Comparison of ENCODE assay signal across 9 cellular contexts in genomic region chr13:45219938-45220375, GRCh38. TPM values are rescaled to one million over a fixed set of nuclear protein-coding genes. Genes with fewer than 3 reads are reported as not detected.
DNase-seq lines count a peak whose midpoint lies in the region; ATAC-seq, FAIRE-seq and TF ChIP-seq lines count a peak whose summit lies in the region.
"Had no signal": no experiment of that assay in that cellular context is flagged by ENCODE, and none has a peak within 500 bp of the region (broad histone marks: within the 10 kb centered on the region; RNA-seq: fewer than 3 reads in every experiment).

No MANE protein-coding gene starts in this region.

- H3K36me3 ChIP-seq in HEK293 (ENCODE audit: control insufficient read depth in 2 of 2, insufficient read depth in 1 of 2, low read length in 2 of 2) (no peaks in the 10 kb centered on the region; a peak in 1 of 3 replicates), skeletal muscle satellite cell (ENCODE audit: insufficient read depth, low read length) (peaks cover 7% of the 10 kb centered on the region)

- no peak overlapping the region for H3K27ac ChIP-seq in HEK293 (ENCODE audit: extremely low read depth, low read depth, low read length)

- no peaks in the 10 kb centered on the region for H3K27me3 ChIP-seq in skeletal muscle satellite cell (ENCODE audit: control insufficient read depth, insufficient read depth, low read length)

- H3K4me3 ChIP-seq in HEK293 (ENCODE audit: low read depth, low read length) (no peak overlapping the region), skeletal muscle satellite cell (ENCODE audit: low read length) (peak overlapping the region; percentile 17), lower leg skin (ENCODE audit: low read depth, poor library complexity, severe bottlenecking) (no peak overlapping the region)

- peak overlapping the region; percentile 70 for H3K4me2 ChIP-seq in skeletal muscle satellite cell (ENCODE audit: low read length)

- ATAC-seq in esophagus mucosa, result peak; percentile 97
- no peak for ATAC-seq in GM21737 (IDR thresholded peaks at IDR 0.05; ENCODE audit: unreplicated experiment)

- CTCF ChIA-PET in HEK293 (lab: Yijun Ruan, JAX), result no interaction called here

- no peak for TF ChIP-seq POLR2A in lower leg skin (IDR thresholded peaks at IDR 0.05)

- POLR2A ChIA-PET in HEK293 (lab: Yijun Ruan, JAX), result no interaction called here

- no peak overlapping the region for H3K4me3 Mint-ChIP-seq in activated T-cell treated with anti-CD3 and anti-CD28 coated beads, Interleukin-2, amount 50 U/mL, for 24 hours

- peaks cover 39% of the 10 kb centered on the region for H3K36me3 Mint-ChIP-seq in activated T-cell treated with anti-CD3 and anti-CD28 coated beads, Interleukin-2, amount 50 U/mL, for 24 hours (ENCODE audit: low read depth)

- TF ChIP-seq CTCF in HEK293 (tag by site-specific recombination; IDR thresholded peaks at IDR 0.05), result no peak
- no peak for TF ChIP-seq CTCF in lower leg skin (IDR thresholded peaks at IDR 0.05)

- H3K9ac ChIP-seq in skeletal muscle satellite cell (ENCODE audit: low read depth, low read length), result peak overlapping the region; percentile 61

- no peaks in the 10 kb centered on the region for H3K27me3 Mint-ChIP-seq in activated T-cell treated with anti-CD3 and anti-CD28 coated beads, Interleukin-2, amount 50 U/mL, for 24 hours

- no peaks in the 10 kb centered on the region for H3K9me3 ChIP-seq in HEK293 (ENCODE audit: control insufficient read depth, insufficient read depth, low read depth, low read length)
- H3K9me3 ChIP-seq in skeletal muscle satellite cell (replicated peaks; ENCODE audit: low read length), result no peaks in the 10 kb centered on the region

- H3K27ac Mint-ChIP-seq in activated T-cell treated with anti-CD3 and anti-CD28 coated beads, Interleukin-2, amount 50 U/mL, for 24 hours, result no peak overlapping the region

- WGBS in lower leg skin, 2 donors, result 15 to 21% methylated on average over 4 of the region's 4 CpGs

- intact Hi-C loops in lower leg skin (cut with DNase I; ENCODE audit: low total_unique reads), result no loop called here

- H3K4me1 Mint-ChIP-seq in activated T-cell treated with anti-CD3 and anti-CD28 coated beads, Interleukin-2, amount 50 U/mL, for 24 hours (ENCODE audit: low read depth), result peaks cover 31% of the 10 kb centered on the region

- H3K4me1 ChIP-seq in HEK293 (ENCODE audit: control insufficient read depth, insufficient read depth, low read length) (peaks cover 8% of the 10 kb centered on the region), skeletal muscle satellite cell (ENCODE audit: control insufficient read depth, insufficient read depth, low read length) (peaks cover 65% of the 10 kb centered on the region)

- peak; percentile 75 for DNase-seq in RCC 7860 (ENCODE audit: low spot score)
- no peak for DNase-seq in DMS79 (lab: John Stamatoyannopoulos, UW)
- DNase-seq in activated T-cell treated with anti-CD3 and anti-CD28 coated beads, Interleukin-2, amount 50 U/mL, for 24 hours, result no peak
- DNase-seq in lower leg skin (ENCODE audit: low spot score in 2 of 2), result no peak
- DNase-seq: NCI-H2029 had no signal

- no peaks in the 10 kb centered on the region for H3K9me3 Mint-ChIP-seq in activated T-cell treated with anti-CD3 and anti-CD28 coated beads, Interleukin-2, amount 50 U/mL, for 24 hours

- peak; percentile 86 for FAIRE-seq in RCC 7860 (lab: Jason Lieb, UNC)

TF ChIP-seq in HEK293, 187 proteins besides CTCF, POLR2A, EP300 and RAD21 (continues in another document):
- TF ChIP-seq ZNF571 (tag by site-specific recombination; IDR thresholded peaks at IDR 0.05) (no peak), ZNF548 (tag by site-specific recombination; IDR thresholded peaks at IDR 0.05) (no peak), ZNF549 (tag by site-specific recombination; IDR thresholded peaks at IDR 0.05) (no peak), ELK4 (IDR thresholded peaks at IDR 0.05; ENCODE audit: borderline replicate concordance, low read depth, low read length) (no peak), ZNF629 (tag by site-specific recombination; IDR thresholded peaks at IDR 0.05) (peak; percentile 70), ZNF175 (tag by site-specific recombination; IDR thresholded peaks at IDR 0.05) (no peak), ZNF146 (tag by site-specific recombination; IDR thresholded peaks at IDR 0.05) (no peak), ZNF776 (tag by site-specific recombination; IDR thresholded peaks at IDR 0.05; ENCODE audit: borderline replicate concordance) (no peak), ZNF791 (tag by site-specific recombination; IDR thresholded peaks at IDR 0.05) (no peak), ZNF76 (tag by site-specific recombination; IDR thresholded peaks at IDR 0.05; ENCODE audit: borderline replicate concordance, low read depth) (no peak), ZNF132 (tag by site-specific recombination; IDR thresholded peaks at IDR 0.05; ENCODE audit: borderline replicate concordance) (no peak), BCL11B (tag by site-specific recombination; IDR thresholded peaks at IDR 0.05; ENCODE audit: low read depth) (no peak), ZNF248 (tag by site-specific recombination; IDR thresholded peaks at IDR 0.05) (no peak), ZNF26 (tag by site-specific recombination; IDR thresholded peaks at IDR 0.05) (no peak), MZF1 (tag by site-specific recombination; IDR thresholded peaks at IDR 0.05; ENCODE audit: borderline replicate concordance) (no peak), KLF9 (tag by site-specific recombination; IDR thresholded peaks at IDR 0.05; ENCODE audit: low read depth) (peak; percentile 31; the same call in 1 of the 2 replicates), SCRT1 (tag by site-specific recombination; IDR thresholded peaks at IDR 0.05; ENCODE audit: borderline replicate concordance) (no peak), PBX3 (CRISPR knock-in tag; IDR thresholded peaks at IDR 0.05) (no peak), ZNF37A (tag by site-specific recombination; IDR thresholded peaks at IDR 0.05) (no peak), ZFP41 (tag by site-specific recombination; IDR thresholded peaks at IDR 0.05; ENCODE audit: borderline replicate concordance) (no peak), OVOL3 (tag by site-specific recombination; IDR thresholded peaks at IDR 0.05) (no peak), SP3 (tag by site-specific recombination; IDR thresholded peaks at IDR 0.05) (no peak), RBAK (tag by site-specific recombination; IDR thresholded peaks at IDR 0.05) (no peak), GFI1B (tag by site-specific recombination; IDR thresholded peaks at IDR 0.05) (no peak), OSR2 (tag by site-specific recombination; IDR thresholded peaks at IDR 0.05) (peak; percentile 33; the same call in 1 of the 2 replicates), FEZF1 (tag by site-specific recombination; IDR thresholded peaks at IDR 0.05) (peak; percentile 51; the same call in 1 of the 2 replicates), ZNF157 (tag by site-specific recombination; IDR thresholded peaks at IDR 0.05) (no peak), ZNF561 (tag by site-specific recombination; IDR thresholded peaks at IDR 0.05; ENCODE audit: borderline replicate concordance) (no peak)
- TF ChIP-seq, protein P1, sequence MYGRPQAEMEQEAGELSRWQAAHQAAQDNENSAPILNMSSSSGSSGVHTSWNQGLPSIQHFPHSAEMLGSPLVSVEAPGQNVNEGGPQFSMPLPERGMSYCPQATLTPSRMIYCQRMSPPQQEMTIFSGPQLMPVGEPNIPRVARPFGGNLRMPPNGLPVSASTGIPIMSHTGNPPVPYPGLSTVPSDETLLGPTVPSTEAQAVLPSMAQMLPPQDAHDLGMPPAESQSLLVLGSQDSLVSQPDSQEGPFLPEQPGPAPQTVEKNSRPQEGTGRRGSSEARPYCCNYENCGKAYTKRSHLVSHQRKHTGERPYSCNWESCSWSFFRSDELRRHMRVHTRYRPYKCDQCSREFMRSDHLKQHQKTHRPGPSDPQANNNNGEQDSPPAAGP (tag by site-specific recombination; IDR thresholded peaks at IDR 0.05), result no peak

RNA-seq across cellular contexts. Expression of gene KCTD4, which starts 19.1 kb away (rescaled TPM):
- not detected for total RNA-seq in esophagus mucosa
- total RNA-seq in skeletal muscle satellite cell (2012; rRNA removed), result not detected in 2 replicates
- total RNA-seq in lower leg skin, result 1 to 10 TPM; 2.1 to 7.9 (median 4.8) TPM
